40 cellular contexts compared by ENCODE assay signal in the genomic region with DNA sequence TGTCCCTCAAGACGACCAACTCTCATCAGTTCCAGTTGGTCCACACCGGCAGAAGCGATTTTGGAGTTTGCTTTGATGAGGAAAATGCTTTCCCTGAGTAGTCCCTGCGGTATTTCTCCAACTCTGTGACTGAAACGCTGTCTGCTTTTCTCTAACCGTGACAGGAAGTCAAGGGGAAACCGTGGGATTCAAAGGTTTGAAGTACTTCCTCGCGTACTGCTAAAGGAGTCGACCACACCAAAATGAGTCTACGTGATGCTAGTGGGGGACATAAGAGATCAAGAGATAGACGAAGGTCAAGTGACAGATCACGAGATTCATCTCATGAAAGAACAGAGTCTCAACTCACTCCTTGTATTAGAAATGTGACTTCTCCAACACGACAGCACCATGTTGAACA. TPM values are rescaled to one million over a fixed set of nuclear protein-coding genes. Genes with fewer than 3 reads are reported as not detected.
"Had no signal": no experiment of that assay in that cellular context is flagged by ENCODE, and none has a peak within 500 bp of the region (broad histone marks: within the 10 kb centered on the region; RNA-seq: fewer than 3 reads in every experiment).

No MANE protein-coding gene starts in this region.

- H3K9me3 ChIP-seq: ascending aorta, breast epithelium, esophagus squamous epithelium, gastroesophageal sphincter, heart right ventricle had no signal

- H2AFZ ChIP-seq: hepatocyte had no signal

- H3K9me3 Mint-ChIP-seq: activated B cell treated with CpG ODN at 0.5 μM for 24 hours; activated CD8-positive, alpha-beta T cell treated with anti-CD3 and anti-CD28 coated beads for 36 hours; activated T-cell treated with anti-CD3 and anti-CD28 coated beads, Interleukin-2, amount 50 U/mL, for 24 hours; activated T-cell treated with anti-CD3 and anti-CD28 coated beads, Interleukin-2, amount 50 U/mL, for 72 hours; brain; central memory CD8-positive, alpha-beta T cell; dendritic cell treated with granulocyte-macrophage colony-stimulating factor and Interleukin-4, amounts not matched to agents 40 ng/mL and 50 ng/mL, for 4 days; T-helper 2 cell treated with Interferon-gamma antibody and Interleukin-4, amounts not matched to agents 5 μg/mL and 100 μg/mL, for 36 hours had no signal

- DNase-seq: activated B cell treated with CpG ODN at 0.5 μM for 24 hours; activated CD4-positive, alpha-beta T cell treated with anti-CD3 and anti-CD28 coated beads for 48 hours; activated CD4-positive, alpha-beta T cell treated with anti-CD3 and anti-CD28 coated beads, Interleukin-2, amount 50 U/mL, for 1 hour; activated CD4-positive, alpha-beta T cell treated with anti-CD3 and anti-CD28 coated beads, Interleukin-2, amount 50 U/mL, for 48 hours; activated CD8-positive, alpha-beta memory T cell treated with anti-CD3 and anti-CD28 coated beads for 24 hours; activated CD8-positive, alpha-beta memory T cell treated with anti-CD3 and anti-CD28 coated beads, Interleukin-2, amount 50 U/mL, for 4 hours; activated CD8-positive, alpha-beta T cell treated with anti-CD3 and anti-CD28 coated beads for 36 hours; activated effector memory CD4-positive, alpha-beta T cell treated with Interleukin-2 at 50 U/mL for 16 hours; activated gamma-delta T cell treated with Interleukin-2 at 50 U/mL for 16 hours; activated naive CD4-positive, alpha-beta T cell treated with anti-CD3 and anti-CD28 coated beads, Interleukin-2, amount 50 U/mL, for 16 hours; activated naive CD4-positive, alpha-beta T cell treated with Interleukin-2 at 50 U/mL for 16 hours; activated T-cell treated with anti-CD3 and anti-CD28 coated beads for 4 hours; activated T-cell treated with anti-CD3 and anti-CD28 coated beads, Interleukin-2, amount 50 U/mL, for 24 hours; activated T-cell treated with anti-CD3 and anti-CD28 coated beads, Interleukin-2, amount 50 U/mL, for 72 hours; dorsolateral prefrontal cortex; effector memory CD4-positive, alpha-beta T cell; erythroblast; esophagus squamous epithelium; foreskin melanocyte; heart right ventricle; T-helper 1 cell; T-helper 17 cell; T1000; WERI-Rb-1 had no signal

- H3K4me1 ChIP-seq: ascending aorta, breast epithelium, esophagus squamous epithelium, gastroesophageal sphincter, heart right ventricle had no signal

- H3K79me2 ChIP-seq: hepatocyte had no signal

- H3K27me3 ChIP-seq: ascending aorta, breast epithelium had no signal

- H3K4me3 Mint-ChIP-seq: activated B cell treated with CpG ODN at 0.5 μM for 24 hours; activated CD8-positive, alpha-beta T cell treated with anti-CD3 and anti-CD28 coated beads for 36 hours; activated naive CD8-positive, alpha-beta T cell; activated T-cell treated with anti-CD3 and anti-CD28 coated beads, Interleukin-2, amount 50 U/mL, for 24 hours; activated T-cell treated with anti-CD3 and anti-CD28 coated beads, Interleukin-2, amount 50 U/mL, for 72 hours; brain; central memory CD8-positive, alpha-beta T cell; dendritic cell treated with granulocyte-macrophage colony-stimulating factor and Interleukin-4, amounts not matched to agents 40 ng/mL and 50 ng/mL, for 4 days; T-helper 17 cell; T-helper 2 cell treated with Interferon-gamma antibody and Interleukin-4, amounts not matched to agents 5 μg/mL and 100 μg/mL, for 36 hours had no signal

- H3K36me3 ChIP-seq: ascending aorta, breast epithelium, esophagus squamous epithelium, gastroesophageal sphincter, heart right ventricle, WERI-Rb-1 had no signal

- H3K36me3 Mint-ChIP-seq: activated naive CD8-positive, alpha-beta T cell; brain had no signal

- H3K4me1 Mint-ChIP-seq: activated B cell treated with CpG ODN at 0.5 μM for 24 hours; brain; central memory CD8-positive, alpha-beta T cell had no signal

- ATAC-seq: activated CD4-positive, CD25-positive, alpha-beta regulatory T cell treated with anti-CD3 and anti-CD28 coated beads, Interleukin-2, amount 50 U/mL, for 24 hours; activated CD8-positive, alpha-beta T cell treated with anti-CD3 and anti-CD28 coated beads for 36 hours; activated T-cell treated with anti-CD3 and anti-CD28 coated beads, Interleukin-2, amount 50 U/mL, for 72 hours; gastroesophageal sphincter; heart right ventricle; T-helper 17 cell had no signal

- H3K27ac Mint-ChIP-seq: activated B cell treated with CpG ODN at 0.5 μM for 24 hours; activated CD8-positive, alpha-beta T cell treated with anti-CD3 and anti-CD28 coated beads for 36 hours; activated naive CD8-positive, alpha-beta T cell; activated T-cell treated with anti-CD3 and anti-CD28 coated beads, Interleukin-2, amount 50 U/mL, for 24 hours; activated T-cell treated with anti-CD3 and anti-CD28 coated beads, Interleukin-2, amount 50 U/mL, for 72 hours; brain; dendritic cell treated with granulocyte-macrophage colony-stimulating factor and Interleukin-4, amounts not matched to agents 40 ng/mL and 50 ng/mL, for 4 days; T-helper 17 cell; T-helper 2 cell treated with Interferon-gamma antibody and Interleukin-4, amounts not matched to agents 5 μg/mL and 100 μg/mL, for 36 hours had no signal

- H3K4me2 ChIP-seq: hepatocyte had no signal

- H3K27me3 Mint-ChIP-seq: activated naive CD8-positive, alpha-beta T cell; activated T-cell treated with anti-CD3 and anti-CD28 coated beads, Interleukin-2, amount 50 U/mL, for 24 hours had no signal

- H3K4me3 ChIP-seq: ascending aorta, breast epithelium, coronary artery, dorsolateral prefrontal cortex, esophagus squamous epithelium, gastroesophageal sphincter, heart right ventricle, hepatocyte had no signal

RNA-seq across cellular contexts. Expression of a gene that starts 28.6 kb away (rescaled TPM):
- total RNA-seq: activated B cell treated with CpG ODN at 0.5 μM for 24 hours; activated CD8-positive, alpha-beta T cell treated with anti-CD3 and anti-CD28 coated beads for 36 hours; activated T-cell treated with anti-CD3 and anti-CD28 coated beads, Interleukin-2, amount 50 U/mL, for 72 hours; ascending aorta; breast epithelium; cardiac septum; cerebellum; dorsolateral prefrontal cortex; esophagus squamous epithelium; fibroblast of lung; fibroblast of villous mesenchyme; glomerular endothelial cell; heart right ventricle; hepatocyte; T-helper 17 cell had no signal
- polyA plus RNA-seq: fibroblast of lung, heart right ventricle, hepatocyte had no signal

RNA-seq across cellular contexts. Expression of a gene that starts 45.3 kb away (rescaled TPM):
- total RNA-seq: activated B cell treated with CpG ODN at 0.5 μM for 24 hours; activated CD8-positive, alpha-beta T cell treated with anti-CD3 and anti-CD28 coated beads for 36 hours; activated T-cell treated with anti-CD3 and anti-CD28 coated beads, Interleukin-2, amount 50 U/mL, for 72 hours; ascending aorta; cardiac septum; esophagus squamous epithelium; fibroblast of lung; fibroblast of villous mesenchyme; gastroesophageal sphincter; glomerular endothelial cell; hepatocyte; T-helper 17 cell had no signal
- polyA plus RNA-seq: fibroblast of lung, heart right ventricle, hepatocyte had no signal

RNA-seq across cellular contexts. Expression of a gene that starts 47.3 kb away (rescaled TPM):
- total RNA-seq: activated B cell treated with CpG ODN at 0.5 μM for 24 hours; activated CD8-positive, alpha-beta T cell treated with anti-CD3 and anti-CD28 coated beads for 36 hours; activated T-cell treated with anti-CD3 and anti-CD28 coated beads, Interleukin-2, amount 50 U/mL, for 72 hours; ascending aorta; breast epithelium; cardiac septum; cerebellum; fibroblast of lung; fibroblast of villous mesenchyme; gastroesophageal sphincter; heart right ventricle; hepatocyte; T-helper 17 cell had no signal
- polyA plus RNA-seq: fibroblast of lung, heart right ventricle, hepatocyte had no signal
